ENCODE assay signal across 16 cellular contexts in genomic region chr6:166849762-166850181, GRCh38.
DNase-seq lines count a peak whose midpoint lies in the region; ATAC-seq and TF ChIP-seq lines count a peak whose summit lies in the region.
"Had no signal": no experiment of that assay in that cellular context is flagged by ENCODE, and none has a peak within 500 bp of the region (broad histone marks: within the 10 kb centered on the region; RNA-seq: fewer than 3 reads in every experiment).

No MANE protein-coding gene starts in this region.

- peak; percentile 3 for DNase-seq in GM23248
- peak; percentile 16 for DNase-seq in OCI-LY7 (ENCODE audit: low spot score)
- DNase-seq in stimulated activated naive B cell treated with anti-CD40 and anti-IgM and Interleukin-4, amounts not matched to agents 10 μg/mL and 1 μg/mL and 100 μg/mL, for 72 hours, result peak; percentile 73
- DNase-seq in activated CD8-positive, alpha-beta memory T cell treated with anti-CD3 and anti-CD28 coated beads for 24 hours, result no peak
- DNase-seq in iPS-NIHi11 (ENCODE audit: low spot score), result no peak
- DNase-seq in NCI-H187 (lab: John Stamatoyannopoulos, UW), result no peak
- DNase-seq: activated CD4-positive, alpha-beta T cell treated with anti-CD3 and anti-CD28 coated beads, Interleukin-2, amount 50 U/mL, for 48 hours; activated naive CD8-positive, alpha-beta T cell treated with anti-CD3 and anti-CD28 coated beads, Interleukin-2, amount 10 ng/mL, durations not matched to agents 7 days and 5 days; activated T-cell treated with anti-CD3 and anti-CD28 coated beads, Interleukin-2, amount 50 U/mL, for 48 hours; erythroblast; right lobe of liver; SW 1271 had no signal

- H2AFZ ChIP-seq in GM23248, result no peak overlapping the region
- no peak overlapping the region for H2AFZ ChIP-seq in OCI-LY7 (ENCODE audit: low read length)

- H3K4me1 ChIP-seq in GM23248 (ENCODE audit: insufficient read depth) (no peaks in the 10 kb centered on the region), OCI-LY7 (ENCODE audit: insufficient read depth, low read length, poor library complexity, severe bottlenecking) (peaks cover 7% of the 10 kb centered on the region)
- H3K4me1 ChIP-seq: breast epithelium, right lobe of liver had no signal

- intact Hi-C loops in OCI-LY7 (cut with micrococcal nuclease; ENCODE audit: unreplicated experiment), result no loop called here

- H3K27ac ChIP-seq in GM23248 (no peak overlapping the region), OCI-LY7 (ENCODE audit: low read depth, low read length, poor library complexity, severe bottlenecking) (no peak overlapping the region)
- H3K27ac ChIP-seq: breast epithelium, right lobe of liver had no signal

- H3K4me2 ChIP-seq in GM23248 (ENCODE audit: unreplicated experiment) (no peak overlapping the region), OCI-LY7 (ENCODE audit: low read length) (no peak overlapping the region)

- H3K4me3 ChIP-seq in GM23248 (no peak overlapping the region), OCI-LY7 (ENCODE audit: low read depth, low read length, poor library complexity, severe bottlenecking) (no peak overlapping the region)
- H3K4me3 ChIP-seq: breast epithelium, right lobe of liver had no signal

- H3K4me3 Mint-ChIP-seq in stimulated activated naive B cell treated with anti-CD40 and anti-IgM and Interleukin-4, amounts not matched to agents 10 μg/mL and 1 μg/mL and 100 μg/mL, for 72 hours, result peak overlapping the region in 1 of 2 donors; percentile 4
- H3K4me3 Mint-ChIP-seq: activated naive CD8-positive, alpha-beta T cell treated with anti-CD3 and anti-CD28 coated beads, Interleukin-2, amount 10 ng/mL, durations not matched to agents 7 days and 5 days; mesothelial cell of epicardium had no signal

- TF ChIP-seq CTCF in OCI-LY7 (conservative IDR thresholded peaks at IDR 0.05; ENCODE audit: low read length), result no peak

- POLR2A ChIA-PET in OCI-LY7 (lab: Charles Lee), result no interaction called here

- H3K9ac ChIP-seq in GM23248, result no peak overlapping the region

- no peaks in the 10 kb centered on the region for H3K36me3 ChIP-seq in GM23248 (ENCODE audit: low read depth)
- no peaks in the 10 kb centered on the region for H3K36me3 ChIP-seq in OCI-LY7 (ENCODE audit: insufficient read depth, low read length)
- H3K36me3 ChIP-seq: breast epithelium, right lobe of liver had no signal

- peak overlapping the region; percentile 38 for H3K27ac Mint-ChIP-seq in stimulated activated naive B cell treated with anti-CD40 and anti-IgM and Interleukin-4, amounts not matched to agents 10 μg/mL and 1 μg/mL and 100 μg/mL, for 72 hours
- H3K27ac Mint-ChIP-seq: activated naive CD8-positive, alpha-beta T cell treated with anti-CD3 and anti-CD28 coated beads, Interleukin-2, amount 10 ng/mL, durations not matched to agents 7 days and 5 days; mesothelial cell of epicardium had no signal

- CTCF ChIA-PET in OCI-LY7 (lab: Charles Lee; ENCODE audit: unreplicated experiment), result no interaction called here

- no peaks in the 10 kb centered on the region for H3F3A ChIP-seq in GM23248 (ENCODE audit: insufficient read depth)

- no peaks in the 10 kb centered on the region for H3K79me2 ChIP-seq in GM23248 (ENCODE audit: insufficient read depth)
- H3K79me2 ChIP-seq in OCI-LY7 (ENCODE audit: insufficient read depth, low read depth, low read length), result no peaks in the 10 kb centered on the region

- no peaks in the 10 kb centered on the region for H3K27me3 ChIP-seq in GM23248 (replicated peaks; ENCODE audit: insufficient read depth)
- H3K27me3 ChIP-seq: breast epithelium, right lobe of liver had no signal

- peak; percentile 63 for ATAC-seq in GM19025 (IDR thresholded peaks at IDR 0.05; ENCODE audit: low read depth, unreplicated experiment)
- ATAC-seq in stimulated activated naive B cell treated with anti-CD40 and anti-IgM and Interleukin-4, amounts not matched to agents 10 μg/mL and 1 μg/mL and 100 μg/mL, for 72 hours (replicated peaks), result peak; percentile 96 to 97
- ATAC-seq: HCT116, right lobe of liver had no signal

- H3K9me2 ChIP-seq in GM23248 (ENCODE audit: insufficient read depth) (no peaks in the 10 kb centered on the region), OCI-LY7 (ENCODE audit: insufficient read depth, low read length) (no peaks in the 10 kb centered on the region)

- in situ Hi-C loops in GM23248 (cut with MboI), result no loop called here

- peaks cover under 1 to 22% of the 10 kb centered on the region in 2 donors for H3K9me3 Mint-ChIP-seq in stimulated activated naive B cell treated with anti-CD40 and anti-IgM and Interleukin-4, amounts not matched to agents 10 μg/mL and 1 μg/mL and 100 μg/mL, for 72 hours
- H3K9me3 Mint-ChIP-seq: activated naive CD8-positive, alpha-beta T cell treated with anti-CD3 and anti-CD28 coated beads, Interleukin-2, amount 10 ng/mL, durations not matched to agents 7 days and 5 days had no signal

- H3K9me3 ChIP-seq in GM23248 (ENCODE audit: low read depth), result no peaks in the 10 kb centered on the region
- H3K9me3 ChIP-seq in OCI-LY7 (ENCODE audit: low read length), result no peaks in the 10 kb centered on the region
- H3K9me3 ChIP-seq: breast epithelium, right lobe of liver had no signal

- H3K27me3 Mint-ChIP-seq in stimulated activated naive B cell treated with anti-CD40 and anti-IgM and Interleukin-4, amounts not matched to agents 10 μg/mL and 1 μg/mL and 100 μg/mL, for 72 hours, result no peaks in the 10 kb centered on the region

- H3K36me3 Mint-ChIP-seq in stimulated activated naive B cell treated with anti-CD40 and anti-IgM and Interleukin-4, amounts not matched to agents 10 μg/mL and 1 μg/mL and 100 μg/mL, for 72 hours, result peaks cover 0 to 15% of the 10 kb centered on the region in 2 donors
- H3K36me3 Mint-ChIP-seq: mesothelial cell of epicardium had no signal

- BruUV-seq in OCI-LY7 (replicated peaks; lab: Mats Ljungman, UMichigan), result no TSS peak

- 63 to 67% methylated on average over 15 of the region's 15 CpGs for WGBS in GM23248 (ENCODE audit: low coverage in 1 of 2, low lambda C conversion rate in 2 of 2, missing lambda C conversion rate in 2 of 2), 2 experiments

- H3K4me1 Mint-ChIP-seq in stimulated activated naive B cell treated with anti-CD40 and anti-IgM and Interleukin-4, amounts not matched to agents 10 μg/mL and 1 μg/mL and 100 μg/mL, for 72 hours, result peaks cover 37 to 48% of the 10 kb centered on the region in 2 donors

- H4K20me1 ChIP-seq in GM23248 (ENCODE audit: insufficient read depth) (no peaks in the 10 kb centered on the region), OCI-LY7 (ENCODE audit: insufficient read depth, low read length) (no peaks in the 10 kb centered on the region)

Comparison
In these comparisons a context has a peak if more than half of its experiments do, and no peak if none do; other contexts are left out.
1. DNase-seq: peak in GM23248 (single experiment), OCI-LY7 (single experiment) and stimulated activated naive B cell treated with anti-CD40 and anti-IgM and Interleukin-4, amounts not matched to agents 10 μg/mL and 1 μg/mL and 100 μg/mL, for 72 hours (single experiment); none in activated CD8-positive, alpha-beta memory T cell treated with anti-CD3 and anti-CD28 coated beads for 24 hours (single experiment), iPS-NIHi11 (single experiment) and NCI-H187 (0 of 2).